Comparison of ENCODE assay signal across 24 cellular contexts in genomic region chr2:39306626-39307025, GRCh38.
"Had no signal": no experiment of that assay in that cellular context is flagged by ENCODE, and none has a peak within 500 bp of the region (broad histone marks: within the 10 kb centered on the region; RNA-seq: fewer than 3 reads in every experiment).

No MANE protein-coding gene starts in this region.

- H3K27ac Mint-ChIP-seq: effector memory CD8-positive, alpha-beta T cell; nephron; T-helper 1 cell treated with Interleukin-12 subunit alpha and Interleukin-12 subunit beta and Interleukin-4 antibody, amounts not matched to agents 30 μg/mL and 1 μg/mL, for 36 hours had no signal

- H3K36me3 ChIP-seq: colonic mucosa had no signal

- H3K27ac ChIP-seq: body of pancreas, colonic mucosa, dorsolateral prefrontal cortex, gastrocnemius medialis, left ventricle myocardium inferior, pancreas, psoas muscle, right atrium auricular region, thyroid gland had no signal

- DNase-seq: activated CD4-positive, alpha-beta T cell treated with anti-CD3 and anti-CD28 coated beads for 4 hours; activated CD4-positive, alpha-beta T cell treated with anti-CD3 and anti-CD28 coated beads, Interleukin-2, amount 50 U/mL, for 48 hours; activated CD4-positive, CD25-positive, alpha-beta regulatory T cell; activated naive CD4-positive, alpha-beta T cell treated with anti-CD3 and anti-CD28 coated beads, Interleukin-2, amount 10 ng/mL, durations not matched to agents 7 days and 5 days; activated T-cell treated with anti-CD3 and anti-CD28 coated beads, Interleukin-2, amount 50 U/mL, for 48 hours; body of pancreas; central memory CD4-positive, alpha-beta T cell; colonic mucosa; dorsolateral prefrontal cortex; effector memory CD8-positive, alpha-beta T cell; gastrocnemius medialis; head of caudate nucleus; hypothalamus; left ventricle myocardium inferior; pancreas; psoas muscle; stimulated activated CD4-positive, alpha-beta T cell treated with anti-CD3 and anti-CD28 coated beads, Interleukin-4, amount 100 ng/mL, for 24 hours; stimulated activated naive CD4-positive, alpha-beta T cell treated with Interleukin-2 at 50 U/mL for 16 hours; T1000; thyroid gland had no signal

- H3K27me3 Mint-ChIP-seq: activated naive CD4-positive, alpha-beta T cell treated with anti-CD3 and anti-CD28 coated beads, Interleukin-2, amount 10 ng/mL, durations not matched to agents 7 days and 5 days; effector memory CD8-positive, alpha-beta T cell had no signal

- H3K4me1 ChIP-seq: body of pancreas, colonic mucosa, gastrocnemius medialis, pancreas, psoas muscle, right atrium auricular region, thyroid gland had no signal

- H3K4me3 ChIP-seq: body of pancreas, colonic mucosa, dorsolateral prefrontal cortex, gastrocnemius medialis, left ventricle myocardium inferior, pancreas, psoas muscle, right atrium auricular region, thyroid gland had no signal

- ATAC-seq: body of pancreas; effector memory CD8-positive, alpha-beta T cell; esophagus mucosa; gastrocnemius medialis; pancreas; psoas muscle had no signal

- H3K36me3 Mint-ChIP-seq: activated naive CD4-positive, alpha-beta T cell treated with anti-CD3 and anti-CD28 coated beads, Interleukin-2, amount 10 ng/mL, durations not matched to agents 7 days and 5 days had no signal

- H3K4me3 Mint-ChIP-seq: activated naive CD4-positive, alpha-beta T cell treated with anti-CD3 and anti-CD28 coated beads, Interleukin-2, amount 10 ng/mL, durations not matched to agents 7 days and 5 days; effector memory CD8-positive, alpha-beta T cell; nephron; T-helper 1 cell treated with Interleukin-12 subunit alpha and Interleukin-12 subunit beta and Interleukin-4 antibody, amounts not matched to agents 30 μg/mL and 1 μg/mL, for 36 hours had no signal

- H3K9me3 ChIP-seq: body of pancreas, colonic mucosa, gastrocnemius medialis, left ventricle myocardium inferior, pancreas, psoas muscle, right atrium auricular region, thyroid gland had no signal

- H3K27me3 ChIP-seq: body of pancreas, colonic mucosa, dorsolateral prefrontal cortex, gastrocnemius medialis, pancreas, right atrium auricular region, thyroid gland had no signal

- H3K4me1 Mint-ChIP-seq: activated naive CD4-positive, alpha-beta T cell treated with anti-CD3 and anti-CD28 coated beads, Interleukin-2, amount 10 ng/mL, durations not matched to agents 7 days and 5 days; nephron had no signal

- H3K9me3 Mint-ChIP-seq: activated naive CD4-positive, alpha-beta T cell treated with anti-CD3 and anti-CD28 coated beads, Interleukin-2, amount 10 ng/mL, durations not matched to agents 7 days and 5 days; effector memory CD8-positive, alpha-beta T cell; nephron; T-helper 1 cell treated with Interleukin-12 subunit alpha and Interleukin-12 subunit beta and Interleukin-4 antibody, amounts not matched to agents 30 μg/mL and 1 μg/mL, for 36 hours had no signal
